Comparison of ENCODE assay signal across 9 cellular contexts in the genomic region with DNA sequence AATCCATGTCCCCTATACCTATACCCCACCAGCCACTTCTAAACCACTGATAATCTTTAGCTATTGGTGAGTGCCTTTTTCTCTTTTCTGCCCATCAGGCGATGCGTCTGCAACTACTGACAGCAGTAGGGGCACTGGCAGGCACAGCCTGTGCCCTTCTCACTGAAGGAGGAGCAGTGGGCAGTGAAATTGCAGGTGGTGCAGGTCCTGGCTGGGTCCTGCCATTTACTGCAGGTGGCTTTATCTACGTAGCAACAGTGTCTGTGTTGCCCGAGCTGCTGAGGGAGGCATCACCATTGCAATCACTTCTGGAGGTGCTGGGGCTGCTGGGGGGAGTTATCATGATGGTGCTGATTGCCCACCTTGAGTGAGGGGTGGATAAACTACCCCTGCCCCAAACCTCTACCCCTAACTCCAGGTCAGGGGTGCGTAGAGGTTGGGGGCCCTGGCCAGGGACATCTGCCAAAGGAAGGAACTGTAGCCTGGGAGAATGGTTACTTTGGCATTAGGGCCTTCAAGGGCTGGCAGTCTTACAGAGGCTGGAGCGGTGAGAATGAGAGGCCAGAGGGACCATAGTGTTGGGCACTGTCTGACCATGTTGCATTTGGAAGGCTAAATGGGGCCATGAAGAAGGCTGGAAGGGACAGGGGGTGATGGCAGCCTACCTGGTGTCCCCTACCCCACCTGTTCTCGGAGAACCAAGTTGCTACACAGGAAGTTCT. TPM values are rescaled to one million over a fixed set of nuclear protein-coding genes. Genes with fewer than 3 reads are reported as not detected.
DNase-seq lines count a peak whose midpoint lies in the region; ATAC-seq and TF ChIP-seq lines count a peak whose summit lies in the region.
"Had no signal": no experiment of that assay in that cellular context is flagged by ENCODE, and none has a peak within 500 bp of the region (broad histone marks: within the 10 kb centered on the region; RNA-seq: fewer than 3 reads in every experiment).

No MANE protein-coding gene starts in this region.

- CTCF ChIA-PET in activated CD8-positive, alpha-beta T cell treated with anti-CD3 and anti-CD28 coated beads, Interleukin-2, amount 10 ng/mL, durations not matched to agents 7 days and 5 days (lab: Charles Lee): interaction anchor here (1.2 to 1.5 kb wide), 2 partner anchors 45 to 68 kb away, joined by 3 to 6 read pairs; a partner anchor contains a TSS

- intact Hi-C loops in heart left ventricle (cut with DNase I) (loop anchor here in 2 of 10 donors (5.0 to 10.0 kb wide), 3 partner anchors 44 to 1009 kb away; a partner anchor contains a TSS), left ventricle myocardium superior (cut with micrococcal nuclease) (no loop called here)

- H3K4me1 Mint-ChIP-seq in activated CD8-positive, alpha-beta T cell treated with anti-CD3 and anti-CD28 coated beads, Interleukin-2, amount 10 ng/mL, durations not matched to agents 7 days and 5 days (ENCODE audit: low read depth): peaks cover 69% of the 10 kb centered on the region

- peak overlapping the region; percentile 92 for H3K27ac Mint-ChIP-seq in activated CD8-positive, alpha-beta T cell treated with anti-CD3 and anti-CD28 coated beads, Interleukin-2, amount 10 ng/mL, durations not matched to agents 7 days and 5 days

- peaks cover 37% of the 10 kb centered on the region for H3K36me3 Mint-ChIP-seq in activated CD8-positive, alpha-beta T cell treated with anti-CD3 and anti-CD28 coated beads, Interleukin-2, amount 10 ng/mL, durations not matched to agents 7 days and 5 days (ENCODE audit: low read depth)

- 88 to 91% (median 90%) methylated on average over 7 of the region's 7 CpGs for WGBS in heart left ventricle, 4 donors
- 98% methylated on average over 7 of the region's 7 CpGs for WGBS in mesenchymal stem cell
- 98% methylated on average over 7 of the region's 7 CpGs for WGBS in thymus
- WGBS in upper lobe of left lung, 2 donors: 89 to 90% methylated on average over 4 to 7 of the region's 7 CpGs

- H3K4me2 ChIP-seq in mesenchymal stem cell (ENCODE audit: low read length, poor library complexity, severe bottlenecking): peak overlapping the region; percentile 48

- peak overlapping the region; percentile 100 for H3K9ac ChIP-seq in mesenchymal stem cell (ENCODE audit: low read length)

- no peak overlapping the region for H2BK5ac ChIP-seq in mesenchymal stem cell (ENCODE audit: low read depth, low read length, poor library complexity, severe bottlenecking)

- no peaks in the 10 kb centered on the region for H3K27me3 ChIP-seq in heart left ventricle
- H3K27me3 ChIP-seq in mesenchymal stem cell (ENCODE audit: control insufficient read depth in 1 of 2, insufficient read depth in 1 of 2, low read length in 2 of 2): no peaks in the 10 kb centered on the region
- no peaks in the 10 kb centered on the region for H3K27me3 ChIP-seq in thymus (ENCODE audit: control insufficient read depth, insufficient read depth)
- H3K27me3 ChIP-seq in upper lobe of left lung: no peaks in the 10 kb centered on the region

- no peak overlapping the region for H3K14ac ChIP-seq in mesenchymal stem cell (ENCODE audit: low read length in 2 of 2)

- no peaks in the 10 kb centered on the region for H3K9me3 Mint-ChIP-seq in activated CD8-positive, alpha-beta T cell treated with anti-CD3 and anti-CD28 coated beads, Interleukin-2, amount 10 ng/mL, durations not matched to agents 7 days and 5 days (ENCODE audit: insufficient read depth)

- TF ChIP-seq EP300 in upper lobe of left lung (IDR thresholded peaks at IDR 0.05): no peak

- peak overlapping the region; percentile 91 for H3K4me3 Mint-ChIP-seq in activated CD8-positive, alpha-beta T cell treated with anti-CD3 and anti-CD28 coated beads, Interleukin-2, amount 10 ng/mL, durations not matched to agents 7 days and 5 days

- no peak for TF ChIP-seq CTCF in heart left ventricle (IDR thresholded peaks at IDR 0.05)
- TF ChIP-seq CTCF in upper lobe of left lung (IDR thresholded peaks at IDR 0.05): no peak

- H2BK12ac ChIP-seq in mesenchymal stem cell (ENCODE audit: low read length in 2 of 2): peak overlapping the region in 1 of 2 experiments; percentile 38

- H2BK15ac ChIP-seq in mesenchymal stem cell (ENCODE audit: low read depth, poor library complexity, severe bottlenecking): no peak overlapping the region

- peak overlapping the region; percentile 7 for H4K91ac ChIP-seq in mesenchymal stem cell (ENCODE audit: low read length)

- H3K18ac ChIP-seq in mesenchymal stem cell (ENCODE audit: low read depth in 1 of 2, low read length in 2 of 2): no peak overlapping the region

- no peaks in the 10 kb centered on the region for H3K27me3 Mint-ChIP-seq in activated CD8-positive, alpha-beta T cell treated with anti-CD3 and anti-CD28 coated beads, Interleukin-2, amount 10 ng/mL, durations not matched to agents 7 days and 5 days (ENCODE audit: low read depth)

- H3K23ac ChIP-seq in mesenchymal stem cell (ENCODE audit: low read length in 2 of 2): no peak overlapping the region

- H3K9me3 ChIP-seq in heart left ventricle (no peaks in the 10 kb centered on the region), mesenchymal stem cell (ENCODE audit: control insufficient read depth, low read length) (no peaks in the 10 kb centered on the region), thymus (ENCODE audit: control insufficient read depth) (no peaks in the 10 kb centered on the region), upper lobe of left lung (no peaks in the 10 kb centered on the region)

- H3K27ac ChIP-seq in heart left ventricle (no peak overlapping the region), mesenchymal stem cell (ENCODE audit: low read length, poor library complexity, severe bottlenecking) (peak overlapping the region; percentile 31), thymus (ENCODE audit: low read depth) (no peak overlapping the region), upper lobe of left lung (no peak overlapping the region)

- no peak for TF ChIP-seq POLR2A in heart left ventricle (IDR thresholded peaks at IDR 0.05)
- no peak for TF ChIP-seq POLR2A in upper lobe of left lung (IDR thresholded peaks at IDR 0.05)

- no peak overlapping the region for H3K4ac ChIP-seq in mesenchymal stem cell (ENCODE audit: low read depth in 1 of 2, low read length in 2 of 2)

- H3K36me3 ChIP-seq in heart left ventricle (peaks cover 0 to 27% (median 21%) of the 10 kb centered on the region in 9 donors), mesenchymal stem cell (ENCODE audit: control insufficient read depth in 1 of 2, insufficient read depth in 2 of 2, low read depth in 1 of 2, low read length in 2 of 2) (peaks cover 24 to 26% of the 10 kb centered on the region in 2 experiments), thymus (ENCODE audit: control insufficient read depth, insufficient read depth) (peaks cover 13% of the 10 kb centered on the region), upper lobe of left lung (peaks cover 9 to 22% (median 19%) of the 10 kb centered on the region in 4 donors)

- H3K79me1 ChIP-seq in mesenchymal stem cell (replicated peaks; ENCODE audit: low read length, poor library complexity, severe bottlenecking): peaks cover 9% of the 10 kb centered on the region

- H4K8ac ChIP-seq in mesenchymal stem cell (ENCODE audit: low read length): no peak overlapping the region

- peak overlapping the region; percentile 23 for H2AK5ac ChIP-seq in mesenchymal stem cell (ENCODE audit: low read length, severe bottlenecking)

- no peak overlapping the region for H2BK120ac ChIP-seq in mesenchymal stem cell (ENCODE audit: low read depth, low read length)

- POLR2A ChIA-PET in activated CD8-positive, alpha-beta T cell treated with anti-CD3 and anti-CD28 coated beads, Interleukin-2, amount 10 ng/mL, durations not matched to agents 7 days and 5 days (lab: Charles Lee): no interaction called here

- H3K4me3 ChIP-seq in heart left ventricle: peak overlapping the region in 7 of 12 donors; percentile 50 to 95 (median 69)
- peak overlapping the region in 1 of 2 experiments; percentile 86 for H3K4me3 ChIP-seq in mesenchymal stem cell (ENCODE audit: insufficient read depth in 1 of 2, low read depth in 1 of 2, low read length in 2 of 2)
- peak overlapping the region; percentile 70 for H3K4me3 ChIP-seq in thymus (ENCODE audit: low read length)
- H3K4me3 ChIP-seq in upper lobe of left lung: no peak overlapping the region
- H3K4me3 ChIP-seq: lung had no signal

- DNase-seq in heart left ventricle: no peak
- DNase-seq in left ventricle myocardium superior: no peak
- DNase-seq in activated CD8-positive, alpha-beta T cell treated with anti-CD3 and anti-CD28 coated beads, Interleukin-2, amount 10 ng/mL, durations not matched to agents 7 days and 5 days: no peak
- peak; percentile 16 for DNase-seq in mesenchymal stem cell
- DNase-seq in upper lobe of left lung: no peak
- DNase-seq in inferior parietal cortex (ENCODE audit: extremely low spot score): no peak
- no peak for DNase-seq in NCI-H345 (lab: John Stamatoyannopoulos, UW)

- ATAC-seq in heart left ventricle (no peak), left ventricle myocardium superior (no peak), upper lobe of left lung (ENCODE audit: low FRiP score in 2 of 2) (no peak)
- ATAC-seq in activated CD8-positive, alpha-beta T cell treated with anti-CD3 and anti-CD28 coated beads, Interleukin-2, amount 10 ng/mL, durations not matched to agents 7 days and 5 days: no peak

- H2AFZ ChIP-seq in mesenchymal stem cell (ENCODE audit: low read depth, low read length): no peak overlapping the region

- H3K4me1 ChIP-seq in heart left ventricle (peaks cover 10 to 64% (median 46%) of the 10 kb centered on the region in 12 donors), mesenchymal stem cell (ENCODE audit: control insufficient read depth, insufficient read depth, low read depth, low read length) (peaks cover 53% of the 10 kb centered on the region), thymus (ENCODE audit: control insufficient read depth, insufficient read depth, low read length) (peaks cover 32% of the 10 kb centered on the region), upper lobe of left lung (peaks cover 49 to 73% (median 51%) of the 10 kb centered on the region in 4 donors)

RNA-seq across cellular contexts. Expression of a gene that starts 0.9 kb away (rescaled TPM):
- total RNA-seq in heart left ventricle (10 to 100 TPM; 15.8 to 31.7 (median 18.8) TPM), left ventricle myocardium superior (24.8 TPM), upper lobe of left lung (10 to 100 TPM in 5 of 6 donors, 1 to 10 TPM in 1; 8.2 to 39.3 (median 28.7) TPM)
- polyA plus RNA-seq in heart left ventricle (10 to 100 TPM; 16.7 to 17.9 TPM), thymus (15.7 TPM)
- 10 to 100 TPM; 13.9 to 14.1 TPM for total RNA-seq in activated CD8-positive, alpha-beta T cell treated with anti-CD3 and anti-CD28 coated beads, Interleukin-2, amount 10 ng/mL, durations not matched to agents 7 days and 5 days
- polyA plus RNA-seq in mesenchymal stem cell (2013, experiment 1 of 2): 3.9 TPM
- 3.5 TPM for polyA plus RNA-seq in mesenchymal stem cell (2013, experiment 2 of 2)

RNA-seq across cellular contexts. Expression of a gene that starts 2.9 kb away (rescaled TPM):
- 10 to 100 TPM; 42.4 to 70.4 (median 55.3) TPM for total RNA-seq in heart left ventricle
- 100 to 1,000 TPM in 1 of 2 donors, 10 to 100 TPM in 1; 39.9 to 197 TPM for polyA plus RNA-seq in heart left ventricle
- 47.7 TPM for total RNA-seq in left ventricle myocardium superior
- 10 to 100 TPM; 45.6 to 50.8 TPM for total RNA-seq in activated CD8-positive, alpha-beta T cell treated with anti-CD3 and anti-CD28 coated beads, Interleukin-2, amount 10 ng/mL, durations not matched to agents 7 days and 5 days
- polyA plus RNA-seq in mesenchymal stem cell (2013, experiment 1 of 2): 120 TPM
- 117 TPM for polyA plus RNA-seq in mesenchymal stem cell (2013, experiment 2 of 2)
- 43.0 TPM for polyA plus RNA-seq in thymus
- 100 to 1,000 TPM in 2 of 6 donors, 10 to 100 TPM in 4; 37.7 to 104 (median 86.7) TPM for total RNA-seq in upper lobe of left lung

RNA-seq across cellular contexts. Expression of a gene that starts 3.1 kb away (rescaled TPM):
- total RNA-seq in heart left ventricle (10 to 100 TPM; 20.7 to 39.6 (median 33.4) TPM), left ventricle myocardium superior (41.2 TPM), upper lobe of left lung (10 to 100 TPM; 19.3 to 67.1 (median 48.4) TPM)
- polyA plus RNA-seq in heart left ventricle (10 to 100 TPM; 24.6 to 29.8 TPM), thymus (60.7 TPM)
- 10 to 100 TPM; 33.5 to 34.5 TPM for total RNA-seq in activated CD8-positive, alpha-beta T cell treated with anti-CD3 and anti-CD28 coated beads, Interleukin-2, amount 10 ng/mL, durations not matched to agents 7 days and 5 days
- polyA plus RNA-seq in mesenchymal stem cell (2013, experiment 1 of 2): 20.3 TPM
- 20.2 TPM for polyA plus RNA-seq in mesenchymal stem cell (2013, experiment 2 of 2)

RNA-seq across cellular contexts. Expression of a gene that starts 4.7 kb away (rescaled TPM):
- 10 to 100 TPM in 8 of 9 donors, 1 to 10 TPM in 1; 8.4 to 32.2 (median 27.3) TPM for total RNA-seq in heart left ventricle
- 10 to 100 TPM; 26.2 to 36.9 TPM for polyA plus RNA-seq in heart left ventricle
- 30.1 TPM for total RNA-seq in left ventricle myocardium superior
- 10 to 100 TPM; 39.8 to 44.6 TPM for total RNA-seq in activated CD8-positive, alpha-beta T cell treated with anti-CD3 and anti-CD28 coated beads, Interleukin-2, amount 10 ng/mL, durations not matched to agents 7 days and 5 days
- 45.1 TPM for polyA plus RNA-seq in mesenchymal stem cell (2013, experiment 1 of 2)
- 46.6 TPM for polyA plus RNA-seq in mesenchymal stem cell (2013, experiment 2 of 2)
- polyA plus RNA-seq in thymus: 62.6 TPM
- 10 to 100 TPM; 17.9 to 50.6 (median 40.4) TPM for total RNA-seq in upper lobe of left lung

RNA-seq across cellular contexts. Expression of a gene that starts 11.3 kb away (rescaled TPM):
- total RNA-seq in heart left ventricle: 1 to 10 TPM in 4 of 9 donors, under 1 TPM in 5; 0.42 to 2.3 (median 0.93) TPM
- 1 to 10 TPM in 1 of 2 donors, under 1 TPM in 1; 0.39 to 4.9 TPM for polyA plus RNA-seq in heart left ventricle
- 1.9 TPM for total RNA-seq in left ventricle myocardium superior
- under 1 TPM; 0.71 to 0.83 TPM for total RNA-seq in activated CD8-positive, alpha-beta T cell treated with anti-CD3 and anti-CD28 coated beads, Interleukin-2, amount 10 ng/mL, durations not matched to agents 7 days and 5 days
- polyA plus RNA-seq in mesenchymal stem cell (2013, experiment 1 of 2): 0.44 TPM
- polyA plus RNA-seq in mesenchymal stem cell (2013, experiment 2 of 2): 0.37 TPM
- 5.5 TPM for polyA plus RNA-seq in thymus
- 1 to 10 TPM in 2 of 6 donors, under 1 TPM in 4; 0.20 to 2.1 (median 0.74) TPM for total RNA-seq in upper lobe of left lung

Comparison
In these comparisons a context has a peak if more than half of its experiments do, and no peak if none do; other contexts are left out.
1. H3K4me3 ChIP-seq: peak in heart left ventricle (7 of 12) and thymus (single experiment); none in upper lobe of left lung (0 of 4).